Comparison of ENCODE assay signal across 2 cellular contexts in genomic region chr3:142595141-142595540, GRCh38.
TF ChIP-seq lines count a peak whose summit lies in the region.

No MANE protein-coding gene starts in this region.

TF ChIP-seq in IMR-90, 13 proteins besides CTCF, POLR2A, EP300 and RAD21:
- TF ChIP-seq BHLHE40 (IDR thresholded peaks at IDR 0.05; ENCODE audit: low read depth, low read length) (no peak), CEBPB (IDR thresholded peaks at IDR 0.05; ENCODE audit: low read depth, low read length) (no peak), MXI1 (IDR thresholded peaks at IDR 0.05; ENCODE audit: borderline replicate concordance, low read depth, low read length) (no peak), FOS (IDR thresholded peaks at IDR 0.05; ENCODE audit: low read depth, low read length) (no peak), RCOR1 (IDR thresholded peaks at IDR 0.05; ENCODE audit: insufficient replicate concordance, low read length) (no peak), SMC3 (IDR thresholded peaks at IDR 0.05; ENCODE audit: low read depth, low read length) (no peak), MAFK (IDR thresholded peaks at IDR 0.05; ENCODE audit: low read depth, low read length) (no peak), RFX5 (IDR thresholded peaks at IDR 0.05; ENCODE audit: low read depth, low read length) (no peak), MAZ (IDR thresholded peaks at IDR 0.05; ENCODE audit: borderline replicate concordance, low read depth, low read length) (no peak), ELK1 (IDR thresholded peaks at IDR 0.05; ENCODE audit: borderline replicate concordance, low read depth, low read length) (no peak), CHD1 (IDR thresholded peaks at IDR 0.05; ENCODE audit: low read depth, low read length) (no peak), NFE2L2 (IDR thresholded peaks at IDR 0.05; ENCODE audit: low read depth, low read length) (no peak)
- TF ChIP-seq, protein P1, sequence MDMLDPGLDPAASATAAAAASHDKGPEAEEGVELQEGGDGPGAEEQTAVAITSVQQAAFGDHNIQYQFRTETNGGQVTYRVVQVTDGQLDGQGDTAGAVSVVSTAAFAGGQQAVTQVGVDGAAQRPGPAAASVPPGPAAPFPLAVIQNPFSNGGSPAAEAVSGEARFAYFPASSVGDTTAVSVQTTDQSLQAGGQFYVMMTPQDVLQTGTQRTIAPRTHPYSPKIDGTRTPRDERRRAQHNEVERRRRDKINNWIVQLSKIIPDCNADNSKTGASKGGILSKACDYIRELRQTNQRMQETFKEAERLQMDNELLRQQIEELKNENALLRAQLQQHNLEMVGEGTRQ (IDR thresholded peaks at IDR 0.05; ENCODE audit: low read depth, low read length), result no peak

TF ChIP-seq in K562, 482 proteins besides CTCF, POLR2A, EP300 and RAD21:
- TF ChIP-seq ZNF197 (CRISPR knock-in tag; IDR thresholded peaks at IDR 0.05; ENCODE audit: low read depth) (no peak), KLF6 (CRISPR knock-in tag; IDR thresholded peaks at IDR 0.05; ENCODE audit: borderline replicate concordance) (no peak), SP2 (IDR thresholded peaks at IDR 0.05; ENCODE audit: extremely low read depth, low read depth, low read length, poor library complexity, severe bottlenecking) (no peak), PHB (CRISPR knock-in tag; IDR thresholded peaks at IDR 0.05) (no peak), DMBX1 (CRISPR knock-in tag; IDR thresholded peaks at IDR 0.05; ENCODE audit: borderline replicate concordance) (no peak), ZNF184 (CRISPR knock-in tag; IDR thresholded peaks at IDR 0.05) (no peak), NCOA2 (IDR thresholded peaks at IDR 0.05; ENCODE audit: partially characterized antibody in 2 of 2) (no peak), WHSC1 (IDR thresholded peaks at IDR 0.05; ENCODE audit: low read length) (no peak), PATZ1 (CRISPR knock-in tag; IDR thresholded peaks at IDR 0.05; ENCODE audit: borderline replicate concordance) (no peak), ZNF696 (CRISPR knock-in tag; conservative IDR thresholded peaks at IDR 0.05) (no peak), ZNF75A (CRISPR knock-in tag; IDR thresholded peaks at IDR 0.05) (no peak), TRIM25 (IDR thresholded peaks at IDR 0.05; ENCODE audit: borderline replicate concordance) (no peak), TCF7 (IDR thresholded peaks at IDR 0.05; ENCODE audit: borderline replicate concordance) (no peak), ZNF695 (CRISPR knock-in tag; IDR thresholded peaks at IDR 0.05) (no peak), ESRRB (CRISPR knock-in tag; IDR thresholded peaks at IDR 0.05; ENCODE audit: borderline replicate concordance) (no peak)
- TF ChIP-seq, protein P2, sequence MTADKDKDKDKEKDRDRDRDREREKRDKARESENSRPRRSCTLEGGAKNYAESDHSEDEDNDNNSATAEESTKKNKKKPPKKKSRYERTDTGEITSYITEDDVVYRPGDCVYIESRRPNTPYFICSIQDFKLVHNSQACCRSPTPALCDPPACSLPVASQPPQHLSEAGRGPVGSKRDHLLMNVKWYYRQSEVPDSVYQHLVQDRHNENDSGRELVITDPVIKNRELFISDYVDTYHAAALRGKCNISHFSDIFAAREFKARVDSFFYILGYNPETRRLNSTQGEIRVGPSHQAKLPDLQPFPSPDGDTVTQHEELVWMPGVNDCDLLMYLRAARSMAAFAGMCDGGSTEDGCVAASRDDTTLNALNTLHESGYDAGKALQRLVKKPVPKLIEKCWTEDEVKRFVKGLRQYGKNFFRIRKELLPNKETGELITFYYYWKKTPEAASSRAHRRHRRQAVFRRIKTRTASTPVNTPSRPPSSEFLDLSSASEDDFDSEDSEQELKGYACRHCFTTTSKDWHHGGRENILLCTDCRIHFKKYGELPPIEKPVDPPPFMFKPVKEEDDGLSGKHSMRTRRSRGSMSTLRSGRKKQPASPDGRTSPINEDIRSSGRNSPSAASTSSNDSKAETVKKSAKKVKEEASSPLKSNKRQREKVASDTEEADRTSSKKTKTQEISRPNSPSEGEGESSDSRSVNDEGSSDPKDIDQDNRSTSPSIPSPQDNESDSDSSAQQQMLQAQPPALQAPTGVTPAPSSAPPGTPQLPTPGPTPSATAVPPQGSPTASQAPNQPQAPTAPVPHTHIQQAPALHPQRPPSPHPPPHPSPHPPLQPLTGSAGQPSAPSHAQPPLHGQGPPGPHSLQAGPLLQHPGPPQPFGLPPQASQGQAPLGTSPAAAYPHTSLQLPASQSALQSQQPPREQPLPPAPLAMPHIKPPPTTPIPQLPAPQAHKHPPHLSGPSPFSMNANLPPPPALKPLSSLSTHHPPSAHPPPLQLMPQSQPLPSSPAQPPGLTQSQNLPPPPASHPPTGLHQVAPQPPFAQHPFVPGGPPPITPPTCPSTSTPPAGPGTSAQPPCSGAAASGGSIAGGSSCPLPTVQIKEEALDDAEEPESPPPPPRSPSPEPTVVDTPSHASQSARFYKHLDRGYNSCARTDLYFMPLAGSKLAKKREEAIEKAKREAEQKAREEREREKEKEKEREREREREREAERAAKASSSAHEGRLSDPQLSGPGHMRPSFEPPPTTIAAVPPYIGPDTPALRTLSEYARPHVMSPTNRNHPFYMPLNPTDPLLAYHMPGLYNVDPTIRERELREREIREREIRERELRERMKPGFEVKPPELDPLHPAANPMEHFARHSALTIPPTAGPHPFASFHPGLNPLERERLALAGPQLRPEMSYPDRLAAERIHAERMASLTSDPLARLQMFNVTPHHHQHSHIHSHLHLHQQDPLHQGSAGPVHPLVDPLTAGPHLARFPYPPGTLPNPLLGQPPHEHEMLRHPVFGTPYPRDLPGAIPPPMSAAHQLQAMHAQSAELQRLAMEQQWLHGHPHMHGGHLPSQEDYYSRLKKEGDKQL (CRISPR knock-in tag; IDR thresholded peaks at IDR 0.05; ENCODE audit: borderline replicate concordance), result no peak
- TF ChIP-seq, protein P3, sequence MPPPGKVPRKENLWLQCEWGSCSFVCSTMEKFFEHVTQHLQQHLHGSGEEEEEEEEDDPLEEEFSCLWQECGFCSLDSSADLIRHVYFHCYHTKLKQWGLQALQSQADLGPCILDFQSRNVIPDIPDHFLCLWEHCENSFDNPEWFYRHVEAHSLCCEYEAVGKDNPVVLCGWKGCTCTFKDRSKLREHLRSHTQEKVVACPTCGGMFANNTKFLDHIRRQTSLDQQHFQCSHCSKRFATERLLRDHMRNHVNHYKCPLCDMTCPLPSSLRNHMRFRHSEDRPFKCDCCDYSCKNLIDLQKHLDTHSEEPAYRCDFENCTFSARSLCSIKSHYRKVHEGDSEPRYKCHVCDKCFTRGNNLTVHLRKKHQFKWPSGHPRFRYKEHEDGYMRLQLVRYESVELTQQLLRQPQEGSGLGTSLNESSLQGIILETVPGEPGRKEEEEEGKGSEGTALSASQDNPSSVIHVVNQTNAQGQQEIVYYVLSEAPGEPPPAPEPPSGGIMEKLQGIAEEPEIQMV (tag; conservative IDR thresholded peaks at IDR 0.05; ENCODE audit: low read depth), result no peak
- TF ChIP-seq, protein P4, sequence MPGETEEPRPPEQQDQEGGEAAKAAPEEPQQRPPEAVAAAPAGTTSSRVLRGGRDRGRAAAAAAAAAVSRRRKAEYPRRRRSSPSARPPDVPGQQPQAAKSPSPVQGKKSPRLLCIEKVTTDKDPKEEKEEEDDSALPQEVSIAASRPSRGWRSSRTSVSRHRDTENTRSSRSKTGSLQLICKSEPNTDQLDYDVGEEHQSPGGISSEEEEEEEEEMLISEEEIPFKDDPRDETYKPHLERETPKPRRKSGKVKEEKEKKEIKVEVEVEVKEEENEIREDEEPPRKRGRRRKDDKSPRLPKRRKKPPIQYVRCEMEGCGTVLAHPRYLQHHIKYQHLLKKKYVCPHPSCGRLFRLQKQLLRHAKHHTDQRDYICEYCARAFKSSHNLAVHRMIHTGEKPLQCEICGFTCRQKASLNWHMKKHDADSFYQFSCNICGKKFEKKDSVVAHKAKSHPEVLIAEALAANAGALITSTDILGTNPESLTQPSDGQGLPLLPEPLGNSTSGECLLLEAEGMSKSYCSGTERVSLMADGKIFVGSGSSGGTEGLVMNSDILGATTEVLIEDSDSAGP (CRISPR knock-in tag; IDR thresholded peaks at IDR 0.05), result no peak
TF ChIP-seq in K562: peak in this region for 0.
